ENCODE assay signal across 14 cellular contexts in the genomic region with DNA sequence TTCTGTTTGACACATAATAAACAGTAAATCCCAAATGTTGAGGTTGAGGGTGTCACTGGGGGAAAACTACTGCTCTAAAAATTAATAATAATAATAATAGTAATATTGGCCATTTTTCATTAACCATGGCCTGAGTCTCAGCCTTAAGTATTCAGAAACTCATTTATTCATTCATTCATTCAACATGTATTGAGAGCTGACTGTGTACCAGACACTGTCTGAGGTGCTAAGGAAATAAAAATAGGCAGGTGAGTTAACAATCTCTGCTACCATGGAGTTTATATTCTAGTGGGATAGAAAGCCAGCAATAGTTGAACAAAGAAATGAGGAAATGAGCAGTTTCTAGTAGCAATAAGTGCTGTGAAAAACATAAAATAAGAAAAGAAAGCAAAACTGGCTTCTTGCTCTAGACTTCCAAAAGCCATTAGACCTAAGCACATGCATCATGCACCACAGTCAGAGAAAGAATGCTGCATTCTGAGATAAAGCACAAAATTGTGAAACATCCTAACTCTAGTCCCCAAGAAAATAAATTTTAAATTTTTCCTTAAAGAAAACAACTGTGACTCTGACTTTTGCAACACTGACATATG.
DNase-seq lines count a peak whose midpoint lies in the region; ATAC-seq, FAIRE-seq and TF ChIP-seq lines count a peak whose summit lies in the region.
"Had no signal": no experiment of that assay in that cellular context is flagged by ENCODE, and none has a peak within 500 bp of the region (broad histone marks: within the 10 kb centered on the region; RNA-seq: fewer than 3 reads in every experiment).

No MANE protein-coding gene starts in this region.

- FAIRE-seq in HepG2 (lab: Jason Lieb, UNC): no peak

- H3K36me3 Mint-ChIP-seq in activated CD4-positive, alpha-beta memory T cell treated with anti-CD3 and anti-CD28 coated beads for 36 hours: no peaks in the 10 kb centered on the region

- H3K4me3 Mint-ChIP-seq in activated CD4-positive, alpha-beta memory T cell treated with anti-CD3 and anti-CD28 coated beads for 36 hours: no peak overlapping the region
- H3K4me3 Mint-ChIP-seq: H9 had no signal

- CTCF ChIA-PET in PC-3 (lab: Charles Lee) (no interaction called here), HepG2 (lab: Yijun Ruan, JAX; ENCODE audit: low intra/inter-chr PET ratio, low total read pairs) (no interaction called here)
- CTCF ChIA-PET in activated CD4-positive, alpha-beta memory T cell treated with anti-CD3 and anti-CD28 coated beads for 36 hours (lab: Charles Lee): no interaction called here

- H3K9me3 Mint-ChIP-seq in activated CD4-positive, alpha-beta memory T cell treated with anti-CD3 and anti-CD28 coated beads for 36 hours: no peaks in the 10 kb centered on the region

- H3K4me1 ChIP-seq in smooth muscle cell (ENCODE audit: low read depth) (no peaks in the 10 kb centered on the region), PC-3 (ENCODE audit: insufficient read depth, low read length) (no peaks in the 10 kb centered on the region), HepG2 (ENCODE audit: insufficient read depth, low read length) (no peaks in the 10 kb centered on the region)
- H3K4me1 ChIP-seq: breast epithelium had no signal

- no peaks in the 10 kb centered on the region for H3K4me1 Mint-ChIP-seq in activated CD4-positive, alpha-beta memory T cell treated with anti-CD3 and anti-CD28 coated beads for 36 hours (ENCODE audit: low read depth)

- H3K79me2 ChIP-seq in smooth muscle cell (ENCODE audit: low read depth) (no peaks in the 10 kb centered on the region), PC-3 (ENCODE audit: low read length) (no peaks in the 10 kb centered on the region), HepG2 (ENCODE audit: insufficient read depth, low read length) (no peaks in the 10 kb centered on the region)

- no peak for TF ChIP-seq EP300 in HepG2 (IDR thresholded peaks at IDR 0.05; ENCODE audit: low read depth in 2 of 2, low read length in 2 of 2)
- TF ChIP-seq EP300 in HepG2 (CRISPR knock-in tag; IDR thresholded peaks at IDR 0.05; ENCODE audit: borderline replicate concordance): no peak

- H3K36me3 ChIP-seq in smooth muscle cell (ENCODE audit: low read depth) (no peaks in the 10 kb centered on the region), PC-3 (ENCODE audit: low read depth, low read length) (no peaks in the 10 kb centered on the region), HepG2 (replicated peaks in 1 of 2; ENCODE audit: control insufficient read depth in 1 of 2, insufficient read depth in 2 of 2, low read length in 2 of 2) (no peaks in the 10 kb centered on the region)
- H3K36me3 ChIP-seq: breast epithelium, neutrophil had no signal

- H3K9ac ChIP-seq in smooth muscle cell (ENCODE audit: low read depth) (no peak overlapping the region), PC-3 (ENCODE audit: low read length) (no peak overlapping the region), HepG2 (ENCODE audit: insufficient read depth, low read depth, low read length) (no peak overlapping the region)

- H3K27ac Mint-ChIP-seq in activated CD4-positive, alpha-beta memory T cell treated with anti-CD3 and anti-CD28 coated beads for 36 hours: no peak overlapping the region
- H3K27ac Mint-ChIP-seq: H9 had no signal

- no peaks in the 10 kb centered on the region for H3K27me3 Mint-ChIP-seq in activated CD4-positive, alpha-beta memory T cell treated with anti-CD3 and anti-CD28 coated beads for 36 hours

- in situ Hi-C loops in HepG2 (cut with HindIII; ENCODE audit: extremely low pct_ligation_motif_present, low pct_unique_long_range_greater_than_20kb): no loop called here

- no peaks in the 10 kb centered on the region for H3K27me3 ChIP-seq in smooth muscle cell (ENCODE audit: low read depth)
- H3K27me3 ChIP-seq in PC-3 (ENCODE audit: low read length): no peaks in the 10 kb centered on the region
- no peaks in the 10 kb centered on the region for H3K27me3 ChIP-seq in HepG2 (ENCODE audit: control insufficient read depth in 1 of 2, insufficient read depth in 2 of 2, low read length in 2 of 2)
- H3K27me3 ChIP-seq: breast epithelium, neutrophil had no signal

- BruUV-seq in PC-3 (replicated peaks; lab: Mats Ljungman, UMichigan) (no TSS peak), HepG2 (replicated peaks; lab: Mats Ljungman, UMichigan) (no TSS peak)

- no peaks in the 10 kb centered on the region for H3K9me2 ChIP-seq in PC-3 (replicated peaks; ENCODE audit: low read length)

- intact Hi-C loops in PC-3 (cut with micrococcal nuclease): no loop called here
- intact Hi-C loops in activated CD4-positive, alpha-beta memory T cell treated with anti-CD3 and anti-CD28 coated beads for 36 hours (cut with micrococcal nuclease): no loop called here
- intact Hi-C loops in HepG2 (cut with micrococcal nuclease; ENCODE audit: unreplicated experiment): no loop called here

- peak overlapping the region; percentile 7 for H3K27ac ChIP-seq in smooth muscle cell (ENCODE audit: low read depth)
- no peak overlapping the region for H3K27ac ChIP-seq in PC-3 (ENCODE audit: low read length)
- no peak overlapping the region for H3K27ac ChIP-seq in HepG2 (ENCODE audit: extremely low read length, insufficient read depth, low read length)
- H3K27ac ChIP-seq: breast epithelium, neutrophil had no signal

- POLR2A ChIA-PET in PC-3 (lab: Charles Lee; ENCODE audit: unreplicated experiment) (no interaction called here), HepG2 (lab: Yijun Ruan, JAX) (no interaction called here)
- POLR2A ChIA-PET in activated CD4-positive, alpha-beta memory T cell treated with anti-CD3 and anti-CD28 coated beads for 36 hours (lab: Charles Lee): no interaction called here

- H3K4me3 ChIP-seq in smooth muscle cell (no peak overlapping the region), PC-3 (ENCODE audit: low read length) (no peak overlapping the region), HepG2 (replicated peaks in 1 of 3; ENCODE audit: insufficient read depth in 1 of 3, low read depth in 2 of 3, low read length in 3 of 3) (no peak overlapping the region)
- H3K4me3 ChIP-seq: breast epithelium had no signal

- no peak for TF ChIP-seq RAD21 in HepG2 (CRISPR knock-in tag; IDR thresholded peaks at IDR 0.05)

- H2AFZ ChIP-seq in smooth muscle cell (ENCODE audit: low read depth) (no peak overlapping the region), PC-3 (ENCODE audit: low read length) (no peak overlapping the region), HepG2 (ENCODE audit: low read length) (no peak overlapping the region)

- peak overlapping the region; percentile 67 for H3K4me2 ChIP-seq in smooth muscle cell
- no peak overlapping the region for H3K4me2 ChIP-seq in PC-3 (ENCODE audit: low read length)
- no peak overlapping the region for H3K4me2 ChIP-seq in HepG2 (ENCODE audit: low read depth, low read length)

- TF ChIP-seq CTCF in smooth muscle cell (IDR thresholded peaks at IDR 0.05; ENCODE audit: borderline replicate concordance, insufficient read depth, poor library complexity, severe bottlenecking): no peak
- no peak for TF ChIP-seq CTCF in PC-3 (conservative IDR thresholded peaks at IDR 0.05; ENCODE audit: low read depth, low read length)
- TF ChIP-seq CTCF in HepG2 (CRISPR knock-in tag; IDR thresholded peaks at IDR 0.05): no peak

- H3K9me3 ChIP-seq in smooth muscle cell (replicated peaks; ENCODE audit: low read depth): no peaks in the 10 kb centered on the region
- no peaks in the 10 kb centered on the region for H3K9me3 ChIP-seq in PC-3 (ENCODE audit: low read length)
- no peaks in the 10 kb centered on the region for H3K9me3 ChIP-seq in HepG2 (ENCODE audit: low read length)
- H3K9me3 ChIP-seq: breast epithelium, neutrophil had no signal

- no peak for DNase-seq in smooth muscle cell (lab: John Stamatoyannopoulos, UW; ENCODE audit: unreplicated experiment)
- no peak for DNase-seq in PC-3
- no peak for DNase-seq in activated CD4-positive, alpha-beta memory T cell treated with anti-CD3 and anti-CD28 coated beads for 36 hours
- DNase-seq in midbrain (lab: John Stamatoyannopoulos, UW): no peak
- no peak for DNase-seq in HepG2 (ENCODE audit: low spot score)
- DNase-seq: DMS 273 treated with DMSO at 0.1 percent for 48 hours, H9, NCI-H748 treated with DMSO at 0.1 percent for 48 hours, T-helper 2 cell had no signal

- peak; percentile 97 for ATAC-seq in GM19043 (IDR thresholded peaks at IDR 0.05; ENCODE audit: low read depth, unreplicated experiment)
- peak; percentile 98 for ATAC-seq in HG02571 (IDR thresholded peaks at IDR 0.05; ENCODE audit: unreplicated experiment)
- ATAC-seq in HG03342 (IDR thresholded peaks at IDR 0.05; ENCODE audit: unreplicated experiment): peak; percentile 97
- no peak for ATAC-seq in PC-3
- ATAC-seq in HepG2: no peak

- H4K20me1 ChIP-seq in smooth muscle cell (ENCODE audit: low read depth) (no peaks in the 10 kb centered on the region), PC-3 (ENCODE audit: low read length) (no peaks in the 10 kb centered on the region), HepG2 (ENCODE audit: insufficient read depth, low read length) (no peaks in the 10 kb centered on the region)

- no peak for TF ChIP-seq POLR2A in HepG2 (IDR thresholded peaks at IDR 0.05; ENCODE audit: insufficient read depth in 1 of 2, low read depth in 2 of 2, low read length in 2 of 2)

- H3F3A ChIP-seq in smooth muscle cell (ENCODE audit: low read depth) (no peaks in the 10 kb centered on the region), PC-3 (ENCODE audit: low read length, unreplicated experiment) (no peaks in the 10 kb centered on the region)

TF ChIP-seq in HepG2, 621 proteins besides CTCF, POLR2A, EP300 and RAD21:
- no peak for TF ChIP-seq IRX3 (CRISPR knock-in tag; IDR thresholded peaks at IDR 0.05; ENCODE audit: borderline replicate concordance, low read depth)
- no peak for TF ChIP-seq ZNF33B (CRISPR knock-in tag; IDR thresholded peaks at IDR 0.05)
- TF ChIP-seq SMAD1 (CRISPR knock-in tag; IDR thresholded peaks at IDR 0.05; ENCODE audit: borderline replicate concordance, low read depth): no peak
- no peak for TF ChIP-seq SATB2 (CRISPR knock-in tag; IDR thresholded peaks at IDR 0.05)
TF ChIP-seq in HepG2: peak in this region for 0.

Comparison
In these comparisons a context has a peak if more than half of its experiments do, and no peak if none do; other contexts are left out.
1. ATAC-seq: peak in GM19043 (single experiment), HG02571 (single experiment) and HG03342 (single experiment); none in PC-3 (single experiment) and HepG2 (single experiment).